8 cellular contexts compared by ENCODE assay signal in genomic region chr3:127959873-127960272, GRCh38. TPM values are rescaled to one million over a fixed set of nuclear protein-coding genes. Genes with fewer than 3 reads are reported as not detected.
DNase-seq lines count a peak whose midpoint lies in the region; ATAC-seq and TF ChIP-seq lines count a peak whose summit lies in the region.

No MANE protein-coding gene starts in this region.

- DNase-seq in DMS153 (lab: John Stamatoyannopoulos, UW) (peak; percentile 48), LHCN-M2 (ENCODE audit: low read depth) (peak; percentile 43), right cardiac atrium (peak in 1 of 3 donors; percentile 55), uterus (no peak)

- 25% methylated on average over 4 of the region's 4 CpGs for WGBS in right cardiac atrium

- H3K4me1 ChIP-seq in right cardiac atrium (ENCODE audit: control insufficient read depth, insufficient read depth, low read length) (peaks cover 5% of the 10 kb centered on the region), uterus (no peaks in the 10 kb centered on the region)

- ATAC-seq in SK-N-SH treated with all-trans-retinoic acid at 6 μM for 48 hours = peak; percentile 46
- ATAC-seq in right cardiac atrium = peak; percentile 65 to 77
- no peak for ATAC-seq in GM19467 (IDR thresholded peaks at IDR 0.05; ENCODE audit: unreplicated experiment)
- ATAC-seq in HG02798 (IDR thresholded peaks at IDR 0.05; ENCODE audit: poor library complexity, unreplicated experiment) = no peak
- ATAC-seq in GM21528 (IDR thresholded peaks at IDR 0.05; ENCODE audit: low FRiP score, unreplicated experiment) = no peak

- H3K4me3 ChIP-seq in right cardiac atrium (ENCODE audit: low read length) (no peak overlapping the region), uterus (no peak overlapping the region)

- H3K9me3 ChIP-seq in right cardiac atrium (ENCODE audit: control insufficient read depth, low read length) (no peaks in the 10 kb centered on the region), uterus (no peaks in the 10 kb centered on the region)

- H3K27ac ChIP-seq in right cardiac atrium (ENCODE audit: low read length) (peak overlapping the region; percentile 80), uterus (no peak overlapping the region)

- intact Hi-C loops in right cardiac atrium (cut with DNase I) (no loop called here), uterus (cut with DNase I; ENCODE audit: low total_unique reads) (no loop called here)

- H3K36me3 ChIP-seq in uterus = no peaks in the 10 kb centered on the region

- H3K27me3 ChIP-seq in right cardiac atrium (ENCODE audit: control insufficient read depth, insufficient read depth) = no peaks in the 10 kb centered on the region
- no peaks in the 10 kb centered on the region for H3K27me3 ChIP-seq in uterus

- TF ChIP-seq CTCF in uterus (IDR thresholded peaks at IDR 0.05) = peak; percentile 22 to 56 (median 37)

- no peak for TF ChIP-seq POLR2A in uterus (IDR thresholded peaks at IDR 0.05)

TF ChIP-seq in SK-N-SH treated with all-trans-retinoic acid at 6 μM for 48 hours, 23 proteins besides CTCF, POLR2A, EP300 and RAD21:
- TF ChIP-seq CSRNP3 (CRISPR knock-in tag; IDR thresholded peaks at IDR 0.05) = no peak
- no peak for TF ChIP-seq BACH2 (CRISPR knock-in tag; IDR thresholded peaks at IDR 0.05; ENCODE audit: borderline replicate concordance)
- TF ChIP-seq RARB (CRISPR knock-in tag; IDR thresholded peaks at IDR 0.05) = no peak
- TF ChIP-seq ZNF70 (CRISPR knock-in tag; IDR thresholded peaks at IDR 0.05) = no peak
- no peak for TF ChIP-seq ISL1 (CRISPR knock-in tag; IDR thresholded peaks at IDR 0.05)
- TF ChIP-seq TSHZ2 (CRISPR knock-in tag; IDR thresholded peaks at IDR 0.05) = no peak
- no peak for TF ChIP-seq CSDC2 (CRISPR knock-in tag; IDR thresholded peaks at IDR 0.05)
- TF ChIP-seq GLIS3 (CRISPR knock-in tag; IDR thresholded peaks at IDR 0.05) = no peak

RNA-seq across cellular contexts. Expression of gene KBTBD12, which starts 44.8 kb away (rescaled TPM):
- total RNA-seq in LHCN-M2 (2014; rRNA removed) (not detected in 2 replicates), right cardiac atrium (1 to 10 TPM; 3.8 to 8.1 (median 5.9) TPM), uterus (1 to 10 TPM in 2 of 4 donors, under 1 TPM in 1, not detected in 1; 0.59 to 2.8 (median 2.1) TPM)
- not detected for polyA plus RNA-seq in LHCN-M2 (2012)
- polyA plus RNA-seq in right cardiac atrium = 4.3 TPM

Comparison
In these comparisons a context has a peak if more than half of its experiments do, and no peak if none do; other contexts are left out.
1. DNase-seq: peak in DMS153 (single experiment) and LHCN-M2 (single experiment); none in uterus (0 of 2).
2. ATAC-seq: peak in SK-N-SH treated with all-trans-retinoic acid at 6 μM for 48 hours (single experiment) and right cardiac atrium (2 of 2); none in GM19467 (single experiment), HG02798 (single experiment) and GM21528 (single experiment).